Comparison of ENCODE assay signal across 8 cellular contexts in the genomic region with DNA sequence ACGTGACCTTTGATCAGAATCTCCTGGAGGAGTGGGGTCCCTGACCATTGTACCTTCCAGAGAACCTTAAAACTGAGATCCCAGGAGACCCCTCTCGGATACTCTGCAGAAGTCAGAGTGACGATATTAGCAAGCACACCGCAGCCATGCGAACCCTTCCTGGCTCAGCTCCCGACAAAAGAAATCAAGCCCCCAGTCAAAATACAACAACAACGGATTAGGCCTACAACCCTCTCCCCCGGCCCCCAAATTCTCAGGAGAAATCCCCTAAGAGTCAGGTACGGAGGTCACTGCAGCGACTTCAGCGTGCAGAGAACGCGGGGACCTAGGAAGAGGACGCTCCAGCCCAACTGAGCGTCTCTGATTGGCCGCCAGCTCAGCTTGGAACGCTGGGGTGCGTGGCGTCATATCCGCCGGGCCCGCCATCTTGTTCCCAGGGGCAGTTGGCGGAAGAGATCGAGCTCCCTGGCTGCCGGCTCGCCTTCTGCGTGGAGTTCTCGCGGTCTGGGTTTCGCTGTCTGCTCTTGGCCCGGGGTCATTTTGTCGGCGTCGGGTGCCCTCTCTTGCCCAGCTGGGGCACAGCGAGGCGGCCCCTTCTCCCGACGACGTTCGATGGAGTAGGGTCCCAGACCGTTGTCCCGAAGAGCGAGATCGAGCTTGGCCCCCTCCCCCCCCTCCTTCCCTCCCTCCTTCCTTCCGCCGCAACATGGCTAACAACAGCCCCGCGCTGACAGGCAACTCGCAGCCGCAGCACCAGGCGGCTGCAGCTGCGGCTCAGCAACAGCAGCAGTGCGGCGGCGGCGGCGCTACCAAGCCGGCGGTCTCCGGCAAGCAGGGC. TPM values are rescaled to one million over a fixed set of nuclear protein-coding genes. Genes with fewer than 3 reads are reported as not detected.
A peak's percentile ranks its signal among the peaks of the same experiment; 100 is the strongest.
DNase-seq lines count a peak whose midpoint lies in the region; ATAC-seq, FAIRE-seq and TF ChIP-seq lines count a peak whose summit lies in the region.

Gene PRPF38B (plus strand): TSS at position 425 of the 838 bp plus-strand sequence. CDS start 282 bp downstream, at position 707.

- H3K27me3 ChIP-seq in psoas muscle (ENCODE audit: insufficient read depth in 3 of 3, low read length in 2 of 3): no peaks in the 10 kb centered on the region

- in situ Hi-C loops in GM13976 (cut with MboI; ENCODE audit: low sequenced_read_pairs, unreplicated experiment): no loop called here

- DNase-seq in GM13976 (ENCODE audit: low spot score): peak; percentile 95
- peak; percentile 93 for DNase-seq in NCI-H146 (lab: John Stamatoyannopoulos, UW)
- DNase-seq in amygdala (lab: John Stamatoyannopoulos, UW): peak; percentile 48 to 97 (median 90)
- peak; percentile 97 for DNase-seq in left ventricle myocardium superior
- peak; percentile 94 to 96 for DNase-seq in psoas muscle
- peak; percentile 98 for DNase-seq in urothelium cell line (ENCODE audit: low spot score)

- H3K4me1 Mint-ChIP-seq in T-helper 1 cell treated with Interleukin-12 subunit alpha and Interleukin-12 subunit beta and Interleukin-4 antibody, amounts not matched to agents 30 μg/mL and 1 μg/mL, for 36 hours (ENCODE audit: low read depth): peaks cover 33% of the 10 kb centered on the region

- H3K27ac Mint-ChIP-seq in T-helper 1 cell treated with Interleukin-12 subunit alpha and Interleukin-12 subunit beta and Interleukin-4 antibody, amounts not matched to agents 30 μg/mL and 1 μg/mL, for 36 hours: peak within 1 kb of the TSS; percentile 100

- H3K4me3 Mint-ChIP-seq in T-helper 1 cell treated with Interleukin-12 subunit alpha and Interleukin-12 subunit beta and Interleukin-4 antibody, amounts not matched to agents 30 μg/mL and 1 μg/mL, for 36 hours: peak within 1 kb of the TSS; percentile 99

- peaks cover 6% of the 10 kb centered on the region for H3K27me3 Mint-ChIP-seq in T-helper 1 cell treated with Interleukin-12 subunit alpha and Interleukin-12 subunit beta and Interleukin-4 antibody, amounts not matched to agents 30 μg/mL and 1 μg/mL, for 36 hours (ENCODE audit: low read depth)

- no peaks in the 10 kb centered on the region for H3K9me3 Mint-ChIP-seq in T-helper 1 cell treated with Interleukin-12 subunit alpha and Interleukin-12 subunit beta and Interleukin-4 antibody, amounts not matched to agents 30 μg/mL and 1 μg/mL, for 36 hours

- peak; percentile 96 for FAIRE-seq in urothelium cell line (lab: Jason Lieb, UNC)

- H3K4me3 ChIP-seq in psoas muscle: peak within 1 kb of the TSS; percentile 85

- H3K4me1 ChIP-seq in psoas muscle: peaks cover 30% of the 10 kb centered on the region

- no peaks in the 10 kb centered on the region for H3K9me3 ChIP-seq in psoas muscle

- intact Hi-C loops in left ventricle myocardium superior (cut with micrococcal nuclease) (no loop called here), psoas muscle (cut with DNase I) (loop anchor here in 1 of 2 donors (5.0 kb wide), 1 partner anchor 55 kb away; the partner anchor contains the start of gene STXBP3)

- peak; percentile 93 for ATAC-seq in HG02852 (IDR thresholded peaks at IDR 0.05; ENCODE audit: unreplicated experiment)
- peak; percentile 99 for ATAC-seq in left ventricle myocardium superior
- ATAC-seq in psoas muscle: peak; percentile 97 to 98 (median 98)

- WGBS in psoas muscle, 3 donors: 0% methylated on average over 55 to 60 of the region's 60 CpGs

- peaks cover 35% of the 10 kb centered on the region for H3K36me3 Mint-ChIP-seq in T-helper 1 cell treated with Interleukin-12 subunit alpha and Interleukin-12 subunit beta and Interleukin-4 antibody, amounts not matched to agents 30 μg/mL and 1 μg/mL, for 36 hours (ENCODE audit: low read depth)

- H3K27ac ChIP-seq in psoas muscle: peak within 1 kb of the TSS; percentile 99

- H3K36me3 ChIP-seq in psoas muscle (ENCODE audit: insufficient read depth in 1 of 2, low read depth in 1 of 2): peaks cover 6 to 20% of the 10 kb centered on the region in 2 donors

- TF ChIP-seq CTCF in GM13976 (IDR thresholded peaks at IDR 0.05; ENCODE audit: borderline replicate concordance, control extremely low read depth, extremely low read depth, insufficient read depth, missing control alignments): no peak
- no peak for TF ChIP-seq CTCF in psoas muscle (IDR thresholded peaks at IDR 0.05)

RNA-seq across cellular contexts. Expression of gene PRPF38B, which starts in this region (rescaled TPM):
- total RNA-seq in left ventricle myocardium superior (20.8 TPM), psoas muscle (10 to 100 TPM; 13.3 to 19.6 (median 16.5) TPM)
- polyA plus RNA-seq in psoas muscle: 10 to 100 TPM; 14.2 to 28.9 (median 19.2) TPM

Comparison
In these comparisons a context has a peak if more than half of its experiments do, and no peak if none do; other contexts are left out.
1. Peak in every context shown above with its lines: DNase-seq, ATAC-seq, H3K4me3 ChIP-seq and H3K27ac ChIP-seq.